ENCODE assay signal across 18 cellular contexts in genomic region chr5:54717870-54718269, GRCh38.
DNase-seq lines count a peak whose midpoint lies in the region; ATAC-seq, FAIRE-seq and TF ChIP-seq lines count a peak whose summit lies in the region.
"Had no signal": no experiment of that assay in that cellular context is flagged by ENCODE, and none has a peak within 500 bp of the region (broad histone marks: within the 10 kb centered on the region; RNA-seq: fewer than 3 reads in every experiment).

No MANE protein-coding gene starts in this region.

- BruUV-seq in PC-3 (replicated peaks; lab: Mats Ljungman, UMichigan) = no TSS peak

- H3K36me3 Mint-ChIP-seq in activated naive CD8-positive, alpha-beta T cell treated with anti-CD3 and anti-CD28 coated beads, Interleukin-2, amount 50 U/mL, for 24 hours (ENCODE audit: low read depth) = no peaks in the 10 kb centered on the region

- FAIRE-seq in HTR-8/SVneo (lab: Jason Lieb, UNC) = peak; percentile 31
- no peak for FAIRE-seq in GM12891 (lab: Jason Lieb, UNC)
- FAIRE-seq: keratinocyte had no signal

- peaks cover 18% of the 10 kb centered on the region for H3K4me1 Mint-ChIP-seq in activated naive CD8-positive, alpha-beta T cell treated with anti-CD3 and anti-CD28 coated beads, Interleukin-2, amount 50 U/mL, for 24 hours

- no peak for TF ChIP-seq POLR2A in GM12891 (IDR thresholded peaks at IDR 0.05; ENCODE audit: low read depth, low read length)

- intact Hi-C loops in PC-3 (cut with micrococcal nuclease) = no loop called here

- peaks cover 5% of the 10 kb centered on the region for H3K9me3 Mint-ChIP-seq in activated naive CD8-positive, alpha-beta T cell treated with anti-CD3 and anti-CD28 coated beads, Interleukin-2, amount 50 U/mL, for 24 hours

- H3K9me3 ChIP-seq in PC-3 (ENCODE audit: low read length) = no peaks in the 10 kb centered on the region
- H3K9me3 ChIP-seq: thyroid gland had no signal

- POLR2A ChIA-PET in PC-3 (lab: Charles Lee; ENCODE audit: unreplicated experiment) = no interaction called here

- H4K20me1 ChIP-seq in PC-3 (ENCODE audit: low read length) = no peaks in the 10 kb centered on the region

- H3K79me2 ChIP-seq in PC-3 (ENCODE audit: low read length) = no peaks in the 10 kb centered on the region
- H3K79me2 ChIP-seq: hepatocyte had no signal

- H2AFZ ChIP-seq in PC-3 (ENCODE audit: low read length) = no peak overlapping the region
- H2AFZ ChIP-seq: hepatocyte had no signal

- H3K4me2 ChIP-seq in PC-3 (ENCODE audit: low read length) = no peak overlapping the region
- H3K4me2 ChIP-seq: hepatocyte, SK-N-SH had no signal

- no peaks in the 10 kb centered on the region for H3K27me3 Mint-ChIP-seq in activated naive CD8-positive, alpha-beta T cell treated with anti-CD3 and anti-CD28 coated beads, Interleukin-2, amount 50 U/mL, for 24 hours

- no peak overlapping the region for H3K4me3 Mint-ChIP-seq in activated naive CD8-positive, alpha-beta T cell treated with anti-CD3 and anti-CD28 coated beads, Interleukin-2, amount 50 U/mL, for 24 hours
- H3K4me3 Mint-ChIP-seq: memory B cell; naive thymus-derived CD8-positive, alpha-beta T cell had no signal

- ATAC-seq in activated naive CD8-positive, alpha-beta T cell treated with anti-CD3 and anti-CD28 coated beads, Interleukin-2, amount 50 U/mL, for 24 hours = peak; percentile 79
- no peak for ATAC-seq in PC-3
- ATAC-seq in GM19023 (IDR thresholded peaks at IDR 0.05; ENCODE audit: unreplicated experiment) = no peak
- ATAC-seq: naive thymus-derived CD8-positive, alpha-beta T cell had no signal

- no peaks in the 10 kb centered on the region for H3K9me2 ChIP-seq in PC-3 (replicated peaks; ENCODE audit: low read length)
- H3K9me2 ChIP-seq: SK-N-SH had no signal

- no peak overlapping the region for H3K27ac ChIP-seq in PC-3 (ENCODE audit: low read length)
- H3K27ac ChIP-seq: hepatocyte, HL-60, thyroid gland had no signal

- DNase-seq in stimulated activated CD4-positive, alpha-beta T cell treated with anti-CD3 and anti-CD28 coated beads, Interleukin-15, amount 100 ng/mL, for 48 hours (ENCODE audit: low read depth in 2 of 2) = peak; percentile 6 to 7
- DNase-seq in stimulated activated CD4-positive, alpha-beta T cell treated with anti-CD3 and anti-CD28 coated beads, Interleukin-4, amount 100 ng/mL, for 4 hours = no peak
- DNase-seq in HTR-8/SVneo (ENCODE audit: insufficient read length, low spot score) = no peak
- no peak for DNase-seq in activated naive CD8-positive, alpha-beta T cell treated with anti-CD3 and anti-CD28 coated beads, Interleukin-2, amount 50 U/mL, for 24 hours
- DNase-seq in PC-3 = no peak
- no peak for DNase-seq in GM12891 (ENCODE audit: insufficient read length, low spot score)
- DNase-seq: DND-41; naive thymus-derived CD8-positive, alpha-beta T cell; NCI-H2107; NCI-H526 treated with DMSO at 0.1 percent for 48 hours; SK-N-SH had no signal

- no peaks in the 10 kb centered on the region for H3K4me1 ChIP-seq in PC-3 (ENCODE audit: insufficient read depth, low read length)

- no peak overlapping the region for H3K9ac ChIP-seq in PC-3 (ENCODE audit: low read length)
- H3K9ac ChIP-seq: SK-N-SH had no signal

- H3K36me3 ChIP-seq in PC-3 (ENCODE audit: low read depth, low read length) = no peaks in the 10 kb centered on the region
- H3K36me3 ChIP-seq: thyroid gland had no signal

- H3F3A ChIP-seq in PC-3 (ENCODE audit: low read length, unreplicated experiment) = no peaks in the 10 kb centered on the region

- peak overlapping the region; percentile 81 for H3K27ac Mint-ChIP-seq in activated naive CD8-positive, alpha-beta T cell treated with anti-CD3 and anti-CD28 coated beads, Interleukin-2, amount 50 U/mL, for 24 hours
- H3K27ac Mint-ChIP-seq: memory B cell; naive thymus-derived CD8-positive, alpha-beta T cell; progenitor cell of endocrine pancreas had no signal

- TF ChIP-seq CTCF in PC-3 (conservative IDR thresholded peaks at IDR 0.05; ENCODE audit: low read depth, low read length) = no peak

- no peak overlapping the region for H3K4me3 ChIP-seq in PC-3 (ENCODE audit: low read length)
- H3K4me3 ChIP-seq: hepatocyte, thyroid gland had no signal

- CTCF ChIA-PET in PC-3 (lab: Charles Lee) = no interaction called here

- no peaks in the 10 kb centered on the region for H3K27me3 ChIP-seq in PC-3 (ENCODE audit: low read length)
- H3K27me3 ChIP-seq: hepatocyte, thyroid gland had no signal

TF ChIP-seq in GM12891, 5 proteins besides CTCF, POLR2A, EP300 and RAD21:
- TF ChIP-seq SPI1 (IDR thresholded peaks at IDR 0.05; ENCODE audit: low read depth, low read length) (no peak), POU2F2 (IDR thresholded peaks at IDR 0.05; ENCODE audit: low read depth, low read length) (no peak), TAF1 (IDR thresholded peaks at IDR 0.05; ENCODE audit: low read depth, low read length) (no peak), POLR2AphosphoS5 (IDR thresholded peaks at IDR 0.05; ENCODE audit: low read depth, low read length) (no peak), PAX5 (IDR thresholded peaks at IDR 0.05; ENCODE audit: insufficient read depth, low read length, severe bottlenecking) (no peak)

Comparison
In these comparisons a context has a peak if more than half of its experiments do, and no peak if none do; other contexts are left out.
1. DNase-seq: peak in stimulated activated CD4-positive, alpha-beta T cell treated with anti-CD3 and anti-CD28 coated beads, Interleukin-15, amount 100 ng/mL, for 48 hours (2 of 2); none in stimulated activated CD4-positive, alpha-beta T cell treated with anti-CD3 and anti-CD28 coated beads, Interleukin-4, amount 100 ng/mL, for 4 hours (0 of 2), HTR-8/SVneo (single experiment), activated naive CD8-positive, alpha-beta T cell treated with anti-CD3 and anti-CD28 coated beads, Interleukin-2, amount 50 U/mL, for 24 hours (single experiment), PC-3 (single experiment) and GM12891 (single experiment).